In the genomic region with DNA sequence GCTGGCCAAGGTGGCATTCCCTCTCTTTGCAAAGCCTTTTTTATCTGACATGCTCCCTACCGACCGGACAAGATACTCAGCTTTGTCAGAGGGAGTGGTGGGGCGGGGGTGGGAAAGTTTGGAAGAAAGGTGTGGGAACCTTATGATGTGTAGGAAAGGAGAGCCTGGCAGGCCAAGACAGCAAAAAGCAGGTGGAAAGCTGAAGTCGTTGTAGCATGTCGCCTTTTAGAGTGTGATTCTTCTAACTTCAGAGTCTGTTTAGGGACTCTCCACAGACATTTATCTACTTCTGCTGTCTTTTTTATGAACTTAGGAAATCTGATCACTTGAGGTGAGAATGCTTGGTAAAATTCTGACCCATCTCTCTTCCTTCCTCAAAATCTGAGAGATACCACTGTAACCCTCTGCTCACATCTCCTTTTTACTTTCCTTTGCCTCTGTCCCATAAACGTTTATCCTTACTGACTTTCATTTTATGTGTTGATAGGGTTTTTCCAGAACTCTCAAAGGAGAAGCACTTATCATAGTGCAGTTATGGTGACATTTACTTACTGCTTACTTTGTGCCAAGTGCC, we compare ENCODE assay signal across 10 cellular contexts. TPM values are rescaled to one million over a fixed set of nuclear protein-coding genes. Genes with fewer than 3 reads are reported as not detected.
DNase-seq lines count a peak whose midpoint lies in the region; ATAC-seq and TF ChIP-seq lines count a peak whose summit lies in the region.
"Had no signal": no experiment of that assay in that cellular context is flagged by ENCODE, and none has a peak within 500 bp of the region (broad histone marks: within the 10 kb centered on the region; RNA-seq: fewer than 3 reads in every experiment).

No MANE protein-coding gene starts in this region.

- H3K9me3 Mint-ChIP-seq in nephron, result no peaks in the 10 kb centered on the region
- H3K9me3 Mint-ChIP-seq in mesothelial cell of epicardium, result no peaks in the 10 kb centered on the region

- no peaks in the 10 kb centered on the region for H3K9me3 ChIP-seq in OCI-LY3 (ENCODE audit: insufficient read depth, low read length)

- no peaks in the 10 kb centered on the region for H3K36me3 ChIP-seq in OCI-LY3 (replicated peaks; ENCODE audit: low read depth, low read length)

- H3K27me3 Mint-ChIP-seq in nephron (ENCODE audit: low read depth) (no peaks in the 10 kb centered on the region), mesothelial cell of epicardium (ENCODE audit: low read depth) (no peaks in the 10 kb centered on the region)

- peak overlapping the region; percentile 64 for H3K9ac ChIP-seq in OCI-LY3 (ENCODE audit: low read length)

- peak overlapping the region; percentile 64 for H3K4me3 ChIP-seq in OCI-LY3 (ENCODE audit: low read length)

- H3K4me1 Mint-ChIP-seq in nephron (peaks cover 30% of the 10 kb centered on the region), mesothelial cell of epicardium (peaks cover 8% of the 10 kb centered on the region)

- H3K36me3 Mint-ChIP-seq in nephron (ENCODE audit: low read depth) (no peaks in the 10 kb centered on the region), mesothelial cell of epicardium (no peaks in the 10 kb centered on the region)

- H3K4me2 ChIP-seq in OCI-LY3 (ENCODE audit: low read length), result peak overlapping the region; percentile 86

- no peak overlapping the region for H3K4me3 Mint-ChIP-seq in nephron
- no peak overlapping the region for H3K4me3 Mint-ChIP-seq in mesothelial cell of epicardium

- ATAC-seq in GM19035 (IDR thresholded peaks at IDR 0.05; ENCODE audit: unreplicated experiment) (peak; percentile 42), HG02852 (IDR thresholded peaks at IDR 0.05; ENCODE audit: unreplicated experiment) (peak; percentile 44)

- no peaks in the 10 kb centered on the region for H3K27me3 ChIP-seq in OCI-LY3 (ENCODE audit: low read depth, low read length)

- H2AFZ ChIP-seq in OCI-LY3 (ENCODE audit: low read depth, low read length), result no peak overlapping the region

- no peak for TF ChIP-seq CTCF in OCI-LY3 (IDR thresholded peaks at IDR 0.05; ENCODE audit: low read depth, low read length)
- no peak for TF ChIP-seq CTCF in nephron (IDR thresholded peaks at IDR 0.05; ENCODE audit: unreplicated experiment in 3 of 3)
- TF ChIP-seq CTCF in mesothelial cell of epicardium (IDR thresholded peaks at IDR 0.05; ENCODE audit: unreplicated experiment), result no peak

- no peaks in the 10 kb centered on the region for H4K20me1 ChIP-seq in OCI-LY3 (ENCODE audit: insufficient read depth, low read length)

- H3K4me1 ChIP-seq in OCI-LY3 (ENCODE audit: low read length), result peaks cover 76% of the 10 kb centered on the region

- H3K27ac Mint-ChIP-seq in nephron, result peak overlapping the region in 2 of 3 experiments; percentile 54 to 68
- no peak overlapping the region for H3K27ac Mint-ChIP-seq in mesothelial cell of epicardium

- H3K27ac ChIP-seq in OCI-LY3 (ENCODE audit: low read length), result peak overlapping the region; percentile 95

- H3K79me2 ChIP-seq in OCI-LY3 (ENCODE audit: low read length), result peaks cover 69% of the 10 kb centered on the region

- DNase-seq in GM19240 (ENCODE audit: insufficient read length, low spot score) (no peak), mesothelial cell of epicardium (ENCODE audit: low spot score in 2 of 2, unreplicated experiment in 2 of 2) (no peak)
- no peak for DNase-seq in activated CD4-positive, alpha-beta T cell treated with anti-CD3 and anti-CD28 coated beads, Interleukin-2, amount 50 U/mL, for 48 hours
- DNase-seq in activated CD8-positive, alpha-beta memory T cell treated with anti-CD3 and anti-CD28 coated beads, Interleukin-2, amount 50 U/mL, for 4 hours, result no peak
- DNase-seq: amygdala, NCI-H774 had no signal

RNA-seq across cellular contexts. Expression of a gene that starts 8.2 kb away (rescaled TPM):
- 96.0 to 101 TPM (median 96.6 TPM) in 3 replicates for total RNA-seq in mesothelial cell of epicardium

RNA-seq across cellular contexts. Expression of a gene that starts 25.2 kb away (rescaled TPM):
- 28.0 to 30.4 TPM (median 29.6 TPM) in 3 replicates for total RNA-seq in mesothelial cell of epicardium

RNA-seq across cellular contexts. Expression of a gene that starts 47.2 kb away (rescaled TPM):
- 0.16 to 0.47 TPM (median 0.18 TPM) in 3 replicates for total RNA-seq in mesothelial cell of epicardium
